Comparison of ENCODE assay signal across 27 cellular contexts in the genomic region with DNA sequence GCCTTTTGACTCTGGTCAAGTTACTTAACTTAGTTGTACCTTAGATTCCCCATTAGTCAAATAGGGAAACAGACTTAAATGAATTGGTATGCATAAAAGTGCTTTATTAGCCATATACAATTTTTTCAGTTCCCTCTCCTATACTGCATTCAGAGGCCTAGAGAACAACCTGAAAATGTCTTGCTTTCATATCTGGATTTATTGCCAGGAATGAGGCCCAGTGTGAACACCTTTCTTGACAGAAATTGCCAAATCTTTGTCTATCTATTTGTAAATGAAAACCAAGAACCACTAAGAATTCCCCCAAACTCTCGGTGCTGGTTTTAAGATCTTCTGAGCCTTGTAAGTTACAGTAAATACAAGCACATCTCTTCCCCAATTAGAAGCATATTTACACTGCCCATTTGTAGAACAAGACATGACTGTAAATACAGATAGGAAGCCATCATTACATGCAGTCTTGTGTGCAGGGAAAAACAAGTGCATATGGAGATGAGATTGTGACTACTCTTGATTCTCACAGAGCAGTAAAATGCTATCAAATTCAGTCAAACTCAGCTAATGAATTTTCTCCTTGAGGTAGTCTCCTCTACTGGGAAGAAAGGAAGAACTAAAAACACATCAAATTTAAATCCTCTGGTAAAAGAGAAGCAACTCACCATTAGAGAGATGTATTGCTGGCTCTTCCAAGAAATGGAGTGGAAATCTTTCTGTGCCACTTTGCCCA. TPM values are rescaled to one million over a fixed set of nuclear protein-coding genes. Genes with fewer than 3 reads are reported as not detected.
A peak's percentile ranks its signal among the peaks of the same experiment; 100 is the strongest.
DNase-seq lines count a peak whose midpoint lies in the region; ATAC-seq and TF ChIP-seq lines count a peak whose summit lies in the region.
"Had no signal": no experiment of that assay in that cellular context is flagged by ENCODE, and none has a peak within 500 bp of the region (broad histone marks: within the 10 kb centered on the region; RNA-seq: fewer than 3 reads in every experiment).

No MANE protein-coding gene starts in this region.

- no peaks in the 10 kb centered on the region for H3K36me3 Mint-ChIP-seq in activated CD4-positive, alpha-beta memory T cell treated with anti-CD3 and anti-CD28 coated beads for 36 hours
- H3K36me3 Mint-ChIP-seq in activated CD4-positive, alpha-beta memory T cell treated with anti-CD3 and anti-CD28 coated beads, Interleukin-2, amount 10 ng/mL, durations not matched to agents 7 days and 5 days (ENCODE audit: low read depth), result peaks cover 2% of the 10 kb centered on the region
- H3K36me3 Mint-ChIP-seq in activated T-helper 17 cell treated with anti-CD3 and anti-CD28 coated beads, Interleukin-2, amount 50 U/mL, for 72 hours (ENCODE audit: low read depth), result no peaks in the 10 kb centered on the region
- no peaks in the 10 kb centered on the region for H3K36me3 Mint-ChIP-seq in endothelial cell (ENCODE audit: low read depth, unreplicated experiment)
- H3K36me3 Mint-ChIP-seq: immature natural killer cell, WTC11 had no signal

- no peaks in the 10 kb centered on the region for H3K27me3 ChIP-seq in tibial nerve
- H3K27me3 ChIP-seq: BLaER1 treated with 17β-estradiol and CSF1 and Interleukin-3, amounts not matched to agents 10 nM and 100 nM; brain microvascular endothelial cell; SJSA1 had no signal

- TF ChIP-seq POLR2A in tibial nerve (IDR thresholded peaks at IDR 0.05), result no peak

- TF ChIP-seq CTCF in tibial nerve (IDR thresholded peaks at IDR 0.05), result no peak
- TF ChIP-seq CTCF in endothelial cell (IDR thresholded peaks at IDR 0.05; ENCODE audit: unreplicated experiment), result no peak

- ATAC-seq in activated T-helper 17 cell treated with anti-CD3 and anti-CD28 coated beads, Interleukin-2, amount 50 U/mL, for 72 hours (replicated peaks), result no peak
- no peak for ATAC-seq in HG03565 (IDR thresholded peaks at IDR 0.05; ENCODE audit: unreplicated experiment)
- ATAC-seq: activated T-cell treated with anti-CD3 and anti-CD28 coated beads, Interleukin-2, amount 50 U/mL, for 4 hours; left lobe of liver; WTC11 had no signal

- no peak for TF ChIP-seq EP300 in tibial nerve (IDR thresholded peaks at IDR 0.05)

- WGBS in tibial nerve, 2 donors, result 64 to 81% methylated on average over 1 of the region's 1 CpG

- H3K9me3 Mint-ChIP-seq in activated CD4-positive, alpha-beta memory T cell treated with anti-CD3 and anti-CD28 coated beads for 36 hours, result no peaks in the 10 kb centered on the region
- no peaks in the 10 kb centered on the region for H3K9me3 Mint-ChIP-seq in activated CD4-positive, alpha-beta memory T cell treated with anti-CD3 and anti-CD28 coated beads, Interleukin-2, amount 10 ng/mL, durations not matched to agents 7 days and 5 days
- H3K9me3 Mint-ChIP-seq in activated T-helper 17 cell treated with anti-CD3 and anti-CD28 coated beads, Interleukin-2, amount 50 U/mL, for 72 hours, result no peaks in the 10 kb centered on the region
- H3K9me3 Mint-ChIP-seq in endothelial cell (ENCODE audit: unreplicated experiment), result no peaks in the 10 kb centered on the region
- H3K9me3 Mint-ChIP-seq: activated CD4-positive, alpha-beta T cell treated with anti-CD3 and anti-CD28 coated beads, Interleukin-2, amount 10 ng/mL, durations not matched to agents 24 days and 14 days; activated T-cell treated with anti-CD3 and anti-CD28 coated beads, Interleukin-2, amount 50 U/mL, for 4 hours; immature natural killer cell; WTC11 had no signal

- DNase-seq in activated CD4-positive, alpha-beta memory T cell treated with anti-CD3 and anti-CD28 coated beads for 36 hours, result no peak
- no peak for DNase-seq in activated CD4-positive, alpha-beta memory T cell treated with anti-CD3 and anti-CD28 coated beads, Interleukin-2, amount 10 ng/mL, durations not matched to agents 7 days and 5 days
- DNase-seq in medulla oblongata (ENCODE audit: extremely low spot score), result peak; percentile 35
- DNase-seq in tibial nerve (ENCODE audit: low spot score in 2 of 2), result no peak
- DNase-seq in hippocampal formation (lab: John Stamatoyannopoulos, UW), result no peak
- no peak for DNase-seq in endothelial cell (ENCODE audit: low spot score)
- DNase-seq: activated CD4-positive, alpha-beta T cell treated with anti-CD3 and anti-CD28 coated beads, Interleukin-2, amount 10 ng/mL, durations not matched to agents 24 days and 14 days; activated naive CD4-positive, alpha-beta T cell treated with Interleukin-2 at 50 U/mL for 16 hours; activated T-cell treated with anti-CD3 and anti-CD28 coated beads, Interleukin-2, amount 50 U/mL, for 4 hours; brain microvascular endothelial cell; effector CD4-positive, alpha-beta T cell; immature natural killer cell; mesenchymal stem cell; MV-4-11; NCI-H446; NCI-H82; RPMI8226; stimulated activated CD4-positive, alpha-beta T cell treated with anti-CD3 and anti-CD28 coated beads, Interleukin-4, amount 100 ng/mL, for 1 hour had no signal

- H3K4me1 ChIP-seq in tibial nerve, result peaks cover 0 to 19% (median 6%) of the 10 kb centered on the region in 4 donors

- H3K27ac ChIP-seq in tibial nerve, result peak overlapping the region in 3 of 4 donors; percentile 37 to 72 (median 72)
- H3K27ac ChIP-seq: 22Rv1; BLaER1 treated with 17β-estradiol and CSF1 and Interleukin-3, amounts not matched to agents 10 nM and 100 nM; brain microvascular endothelial cell; SJSA1 had no signal

- peak overlapping the region; percentile 4 for H3K27ac Mint-ChIP-seq in activated CD4-positive, alpha-beta memory T cell treated with anti-CD3 and anti-CD28 coated beads for 36 hours
- no peak overlapping the region for H3K27ac Mint-ChIP-seq in activated CD4-positive, alpha-beta memory T cell treated with anti-CD3 and anti-CD28 coated beads, Interleukin-2, amount 10 ng/mL, durations not matched to agents 7 days and 5 days
- peak overlapping the region; percentile 56 for H3K27ac Mint-ChIP-seq in activated T-helper 17 cell treated with anti-CD3 and anti-CD28 coated beads, Interleukin-2, amount 50 U/mL, for 72 hours
- H3K27ac Mint-ChIP-seq in endothelial cell (ENCODE audit: unreplicated experiment), result no peak overlapping the region
- H3K27ac Mint-ChIP-seq: activated CD4-positive, alpha-beta T cell treated with anti-CD3 and anti-CD28 coated beads, Interleukin-2, amount 10 ng/mL, durations not matched to agents 24 days and 14 days; immature natural killer cell; WTC11 had no signal

- intact Hi-C loops in activated CD4-positive, alpha-beta memory T cell treated with anti-CD3 and anti-CD28 coated beads for 36 hours (cut with micrococcal nuclease), result loop anchor here (10.0 kb wide), 1 partner anchor 317 kb away; the partner anchor contains the start of gene KDM3B

- H3K36me3 ChIP-seq in tibial nerve, result no peaks in the 10 kb centered on the region
- H3K36me3 ChIP-seq: BLaER1 treated with 17β-estradiol and CSF1 and Interleukin-3, amounts not matched to agents 10 nM and 100 nM; brain microvascular endothelial cell; SJSA1 had no signal

- no peak overlapping the region for H3K4me3 Mint-ChIP-seq in activated CD4-positive, alpha-beta memory T cell treated with anti-CD3 and anti-CD28 coated beads for 36 hours
- no peak overlapping the region for H3K4me3 Mint-ChIP-seq in activated CD4-positive, alpha-beta memory T cell treated with anti-CD3 and anti-CD28 coated beads, Interleukin-2, amount 10 ng/mL, durations not matched to agents 7 days and 5 days
- no peak overlapping the region for H3K4me3 Mint-ChIP-seq in activated T-helper 17 cell treated with anti-CD3 and anti-CD28 coated beads, Interleukin-2, amount 50 U/mL, for 72 hours
- H3K4me3 Mint-ChIP-seq in endothelial cell (ENCODE audit: unreplicated experiment), result no peak overlapping the region
- H3K4me3 Mint-ChIP-seq: activated CD4-positive, alpha-beta T cell treated with anti-CD3 and anti-CD28 coated beads, Interleukin-2, amount 10 ng/mL, durations not matched to agents 24 days and 14 days; activated T-cell treated with anti-CD3 and anti-CD28 coated beads, Interleukin-2, amount 50 U/mL, for 4 hours; immature natural killer cell; WTC11 had no signal

- no peaks in the 10 kb centered on the region for H3K27me3 Mint-ChIP-seq in activated CD4-positive, alpha-beta memory T cell treated with anti-CD3 and anti-CD28 coated beads for 36 hours
- peaks cover 3% of the 10 kb centered on the region for H3K27me3 Mint-ChIP-seq in activated CD4-positive, alpha-beta memory T cell treated with anti-CD3 and anti-CD28 coated beads, Interleukin-2, amount 10 ng/mL, durations not matched to agents 7 days and 5 days
- H3K27me3 Mint-ChIP-seq in activated T-helper 17 cell treated with anti-CD3 and anti-CD28 coated beads, Interleukin-2, amount 50 U/mL, for 72 hours, result no peaks in the 10 kb centered on the region
- H3K27me3 Mint-ChIP-seq in endothelial cell (ENCODE audit: unreplicated experiment), result peaks cover 4% of the 10 kb centered on the region
- H3K27me3 Mint-ChIP-seq: activated CD4-positive, alpha-beta T cell treated with anti-CD3 and anti-CD28 coated beads, Interleukin-2, amount 10 ng/mL, durations not matched to agents 24 days and 14 days had no signal

- H3K4me1 Mint-ChIP-seq in activated CD4-positive, alpha-beta memory T cell treated with anti-CD3 and anti-CD28 coated beads for 36 hours (ENCODE audit: low read depth), result peaks cover 19% of the 10 kb centered on the region
- peaks cover 33% of the 10 kb centered on the region for H3K4me1 Mint-ChIP-seq in activated CD4-positive, alpha-beta memory T cell treated with anti-CD3 and anti-CD28 coated beads, Interleukin-2, amount 10 ng/mL, durations not matched to agents 7 days and 5 days
- peaks cover 14% of the 10 kb centered on the region for H3K4me1 Mint-ChIP-seq in activated T-helper 17 cell treated with anti-CD3 and anti-CD28 coated beads, Interleukin-2, amount 50 U/mL, for 72 hours
- H3K4me1 Mint-ChIP-seq in endothelial cell (ENCODE audit: unreplicated experiment), result peaks cover 4% of the 10 kb centered on the region

- peak overlapping the region in 1 of 4 donors; percentile 30 for H3K4me3 ChIP-seq in tibial nerve
- H3K4me3 ChIP-seq: BLaER1 treated with 17β-estradiol and CSF1 and Interleukin-3, amounts not matched to agents 10 nM and 100 nM; SJSA1 had no signal

- CTCF ChIA-PET in activated CD4-positive, alpha-beta memory T cell treated with anti-CD3 and anti-CD28 coated beads for 36 hours (lab: Charles Lee), result interaction anchor here (1.1 to 9.0 kb wide), 6 partner anchors 28 to 259 kb away, joined by 3 to 205 read pairs (median 8); no protein-coding TSS in a partner anchor
- CTCF ChIA-PET in activated CD4-positive, alpha-beta memory T cell treated with anti-CD3 and anti-CD28 coated beads, Interleukin-2, amount 10 ng/mL, durations not matched to agents 7 days and 5 days (lab: Charles Lee), result interaction anchor here (0.8 to 5.6 kb wide), 6 partner anchors 26 to 95 kb away, joined by 3 to 133 read pairs (median 6); no protein-coding TSS in a partner anchor

- POLR2A ChIA-PET in activated CD4-positive, alpha-beta memory T cell treated with anti-CD3 and anti-CD28 coated beads for 36 hours (lab: Charles Lee), result no interaction called here
- POLR2A ChIA-PET in activated CD4-positive, alpha-beta memory T cell treated with anti-CD3 and anti-CD28 coated beads, Interleukin-2, amount 10 ng/mL, durations not matched to agents 7 days and 5 days (lab: Charles Lee), result interaction anchor here (0.9 kb wide), 1 partner anchor 33 kb away, joined by 3 read pairs; no protein-coding TSS in a partner anchor

- no peaks in the 10 kb centered on the region for H3K9me3 ChIP-seq in tibial nerve
- H3K9me3 ChIP-seq: BLaER1 treated with 17β-estradiol and CSF1 and Interleukin-3, amounts not matched to agents 10 nM and 100 nM; SJSA1 had no signal

RNA-seq across cellular contexts. Expression of gene FAM13B, which starts 5.2 kb away (rescaled TPM):
- 10 to 100 TPM; 11.5 to 13.8 TPM for total RNA-seq in activated CD4-positive, alpha-beta memory T cell treated with anti-CD3 and anti-CD28 coated beads for 36 hours
- total RNA-seq in activated CD4-positive, alpha-beta memory T cell treated with anti-CD3 and anti-CD28 coated beads, Interleukin-2, amount 10 ng/mL, durations not matched to agents 7 days and 5 days, result 10 to 100 TPM; 24.9 to 25.3 TPM
- total RNA-seq in activated T-helper 17 cell treated with anti-CD3 and anti-CD28 coated beads, Interleukin-2, amount 50 U/mL, for 72 hours, result 10 to 100 TPM; 24.4 to 30.1 TPM
- total RNA-seq in tibial nerve (10 to 100 TPM; 59.4 to 85.9 (median 72.3) TPM), endothelial cell (ENCODE audit: unreplicated experiment) (31.2 TPM)

RNA-seq across cellular contexts. Expression of gene WNT8A, which starts 45.8 kb away (rescaled TPM):
- not detected for total RNA-seq in activated CD4-positive, alpha-beta memory T cell treated with anti-CD3 and anti-CD28 coated beads for 36 hours
- total RNA-seq in activated CD4-positive, alpha-beta memory T cell treated with anti-CD3 and anti-CD28 coated beads, Interleukin-2, amount 10 ng/mL, durations not matched to agents 7 days and 5 days, result not detected
- not detected for total RNA-seq in activated T-helper 17 cell treated with anti-CD3 and anti-CD28 coated beads, Interleukin-2, amount 50 U/mL, for 72 hours
- total RNA-seq in tibial nerve, result not detected
- 0.69 TPM for total RNA-seq in endothelial cell (ENCODE audit: unreplicated experiment)
- total RNA-seq: activated CD4-positive, alpha-beta T cell treated with anti-CD3 and anti-CD28 coated beads, Interleukin-2, amount 10 ng/mL, durations not matched to agents 24 days and 14 days; activated T-cell treated with anti-CD3 and anti-CD28 coated beads, Interleukin-2, amount 50 U/mL, for 4 hours; left lobe of liver; osteocyte; SJSA1; ureter; WTC11 had no signal

Comparison
In these comparisons a context has a peak if more than half of its experiments do, and no peak if none do; other contexts are left out.
1. H3K27ac Mint-ChIP-seq: peak in activated CD4-positive, alpha-beta memory T cell treated with anti-CD3 and anti-CD28 coated beads for 36 hours (single experiment) and activated T-helper 17 cell treated with anti-CD3 and anti-CD28 coated beads, Interleukin-2, amount 50 U/mL, for 72 hours (single experiment); none in activated CD4-positive, alpha-beta memory T cell treated with anti-CD3 and anti-CD28 coated beads, Interleukin-2, amount 10 ng/mL, durations not matched to agents 7 days and 5 days (single experiment) and endothelial cell (single experiment).